ENCODE assay signal across 24 cellular contexts in the genomic region with DNA sequence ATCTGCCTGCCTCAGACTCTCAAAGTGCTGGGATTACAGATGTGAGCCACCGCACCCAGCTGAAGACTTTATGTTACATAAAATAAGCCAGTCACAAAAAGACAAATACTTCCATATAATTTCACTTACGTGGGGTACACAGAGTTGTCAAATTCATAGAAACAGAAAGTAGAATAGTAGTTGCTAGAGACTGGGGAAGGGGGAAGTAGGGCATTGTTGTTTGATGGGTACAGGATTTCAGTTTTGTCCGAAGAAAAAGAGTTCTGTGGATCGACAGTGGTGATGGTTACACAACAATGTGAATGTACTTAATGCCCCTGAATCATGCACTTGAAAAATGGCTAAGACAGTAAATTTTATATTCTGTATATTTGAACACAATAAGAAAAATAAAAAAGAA.
"Had no signal": no experiment of that assay in that cellular context is flagged by ENCODE, and none has a peak within 500 bp of the region (broad histone marks: within the 10 kb centered on the region; RNA-seq: fewer than 3 reads in every experiment).

No MANE protein-coding gene starts in this region.

- ATAC-seq: activated CD8-positive, alpha-beta T cell treated with anti-CD3 and anti-CD28 coated beads for 36 hours; activated naive CD8-positive, alpha-beta T cell treated with anti-CD3 and anti-CD28 coated beads, Interleukin-2, amount 50 U/mL, for 24 hours; esophagus mucosa; heart left ventricle; left colon; naive thymus-derived CD8-positive, alpha-beta T cell; right cardiac atrium; WTC11 had no signal

- H3K27ac ChIP-seq: parathyroid adenoma, tibial nerve had no signal

- H3K9me3 ChIP-seq: tibial nerve had no signal

- DNase-seq: activated CD4-positive, alpha-beta T cell treated with anti-CD3 and anti-CD28 coated beads, Interleukin-2, amount 50 U/mL, for 1 hour; activated CD8-positive, alpha-beta T cell treated with anti-CD3 and anti-CD28 coated beads for 36 hours; activated naive CD8-positive, alpha-beta T cell treated with anti-CD3 and anti-CD28 coated beads, Interleukin-2, amount 50 U/mL, for 24 hours; activated T-cell treated with anti-CD3 and anti-CD28 coated beads, Interleukin-2, amount 50 U/mL, for 48 hours; amygdala; caudate nucleus; endodermal cell; foreskin fibroblast; heart left ventricle; hypothalamus; immature natural killer cell; kidney; left colon; naive thymus-derived CD8-positive, alpha-beta T cell; nucleus accumbens; right cardiac atrium; spleen; stimulated activated CD4-positive, alpha-beta T cell treated with anti-CD3 and anti-CD28 coated beads, Interleukin-2, amount 100 ng/mL, for 48 hours; stimulated activated naive CD4-positive, alpha-beta T cell treated with Interleukin-2 at 50 U/mL for 16 hours; T-helper 2 cell had no signal

- H3K4me3 ChIP-seq: heart left ventricle, spleen, tibial nerve had no signal

- H3K4me1 ChIP-seq: parathyroid adenoma had no signal

- FAIRE-seq: kidney had no signal
